Comparison of ENCODE assay signal across 12 cellular contexts in the genomic region with DNA sequence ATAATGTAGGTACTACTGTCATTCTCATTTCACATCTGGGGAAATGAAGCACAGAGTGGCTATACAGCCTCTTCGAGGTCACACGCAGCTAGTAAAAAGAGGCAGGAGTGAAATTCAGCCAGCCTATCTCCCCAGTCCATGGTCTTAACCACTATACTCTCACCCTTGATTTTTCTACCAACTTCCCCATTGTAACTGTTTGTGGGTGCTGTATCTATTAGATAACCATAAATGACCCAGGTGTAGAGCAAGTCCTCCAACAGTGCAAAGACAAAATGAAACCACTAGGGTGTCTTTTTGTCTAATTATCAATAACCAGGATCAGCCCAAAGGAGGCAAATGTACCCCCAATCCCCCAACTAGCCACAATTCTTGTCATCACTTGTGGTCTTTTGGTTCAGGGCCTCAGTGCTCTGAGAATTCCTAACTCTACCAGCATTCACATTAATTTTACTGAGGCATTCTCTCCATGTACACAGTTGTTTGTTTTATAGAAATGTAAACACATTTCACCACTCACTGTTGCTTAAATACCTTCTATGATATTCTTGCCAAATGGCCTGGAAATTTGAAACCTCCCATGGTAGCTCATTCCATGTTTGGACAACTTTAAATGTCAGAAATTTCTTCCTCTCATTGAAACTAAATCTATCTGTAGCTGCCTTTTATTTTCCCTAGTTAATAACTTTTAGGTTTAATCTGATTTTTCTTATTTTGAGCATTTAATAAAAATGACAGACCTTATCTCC. TPM values are rescaled to one million over a fixed set of nuclear protein-coding genes. Genes with fewer than 3 reads are reported as not detected.
DNase-seq lines count a peak whose midpoint lies in the region; ATAC-seq and TF ChIP-seq lines count a peak whose summit lies in the region.
"Had no signal": no experiment of that assay in that cellular context is flagged by ENCODE, and none has a peak within 500 bp of the region (broad histone marks: within the 10 kb centered on the region; RNA-seq: fewer than 3 reads in every experiment).

No MANE protein-coding gene starts in this region.

- TF ChIP-seq POLR2A in esophagus squamous epithelium (IDR thresholded peaks at IDR 0.05): no peak

- intact Hi-C loops in heart right ventricle (cut with DNase I) (no loop called here), esophagus squamous epithelium (cut with DNase I) (no loop called here)

- no peaks in the 10 kb centered on the region for H4K20me1 ChIP-seq in hepatocyte (ENCODE audit: insufficient read depth, poor library complexity, severe bottlenecking)

- 95 to 96% methylated on average over 2 of the region's 2 CpGs for WGBS in heart right ventricle, 2 donors
- 96% methylated on average over 2 of the region's 2 CpGs for WGBS in hepatocyte (ENCODE audit: low lambda C conversion rate, missing lambda C conversion rate)
- 92 to 100% methylated on average over 2 of the region's 2 CpGs for WGBS in esophagus squamous epithelium, 2 donors

- no peak for DNase-seq in heart right ventricle
- no peak for DNase-seq in right atrium auricular region (ENCODE audit: low spot score)
- peak; percentile 20 for DNase-seq in RPMI8226
- DNase-seq in hepatocyte (ENCODE audit: low spot score): no peak
- no peak for DNase-seq in esophagus squamous epithelium (lab: John Stamatoyannopoulos, UW)
- no peak for DNase-seq in stimulated activated naive CD8-positive, alpha-beta T cell treated with anti-CD3 and anti-CD28 coated beads, Interleukin-15, Interleukin-2, amounts not matched to agents 100 U/mL and 50 U/mL, for 24 hours
- no peak for DNase-seq in stimulated activated CD4-positive, alpha-beta T cell treated with anti-CD3 and anti-CD28 coated beads, Interleukin-4, amount 100 ng/mL, for 24 hours
- DNase-seq: activated naive CD4-positive, alpha-beta T cell treated with anti-CD3 and anti-CD28 coated beads, Interleukin-2, amount 50 U/mL, for 16 hours; kidney glomerular epithelial cell; NCI-H1436 treated with DMSO at 0.1 percent for 48 hours had no signal

- H3K27me3 ChIP-seq in heart right ventricle (no peaks in the 10 kb centered on the region), right atrium auricular region (no peaks in the 10 kb centered on the region), hepatocyte (no peaks in the 10 kb centered on the region), esophagus squamous epithelium (no peaks in the 10 kb centered on the region)

- H3K4me2 ChIP-seq in hepatocyte: peak overlapping the region; percentile 8

- no peak overlapping the region for H2AFZ ChIP-seq in hepatocyte

- H3K4me1 ChIP-seq in heart right ventricle (peaks cover 0 to 21% (median 13%) of the 10 kb centered on the region in 9 donors), right atrium auricular region (peaks cover 0 to 3% of the 10 kb centered on the region in 2 donors), hepatocyte (ENCODE audit: insufficient read depth) (peaks cover 25% of the 10 kb centered on the region), esophagus squamous epithelium (peaks cover 0 to 9% (median 0%) of the 10 kb centered on the region in 3 donors)

- H3K36me3 ChIP-seq in heart right ventricle (no peaks in the 10 kb centered on the region), right atrium auricular region (no peaks in the 10 kb centered on the region), hepatocyte (replicated peaks; ENCODE audit: insufficient read depth, low read depth) (no peaks in the 10 kb centered on the region), esophagus squamous epithelium (no peaks in the 10 kb centered on the region)

- H3K79me2 ChIP-seq in hepatocyte: no peaks in the 10 kb centered on the region

- ATAC-seq in heart right ventricle (no peak), HG03439 (IDR thresholded peaks at IDR 0.05; ENCODE audit: unreplicated experiment) (no peak)
- no peak for ATAC-seq in stimulated activated naive CD8-positive, alpha-beta T cell treated with anti-CD3 and anti-CD28 coated beads, Interleukin-15, Interleukin-2, amounts not matched to agents 100 U/mL and 50 U/mL, for 24 hours
- ATAC-seq: activated CD4-positive, CD25-positive, alpha-beta regulatory T cell treated with anti-CD3 and anti-CD28 coated beads, Interleukin-2, amount 50 U/mL, for 24 hours had no signal

- H3K4me3 ChIP-seq in heart right ventricle: no peak overlapping the region
- H3K4me3 ChIP-seq in right atrium auricular region: no peak overlapping the region
- no peak overlapping the region for H3K4me3 ChIP-seq in hepatocyte
- no peak overlapping the region for H3K4me3 ChIP-seq in esophagus squamous epithelium

- H3K9me3 ChIP-seq in heart right ventricle (peaks cover 0 to 6% (median 0%) of the 10 kb centered on the region in 11 donors), right atrium auricular region (no peaks in the 10 kb centered on the region), hepatocyte (ENCODE audit: low read depth) (no peaks in the 10 kb centered on the region), esophagus squamous epithelium (no peaks in the 10 kb centered on the region)

- no peak for TF ChIP-seq CTCF in heart right ventricle (IDR thresholded peaks at IDR 0.05)
- no peak for TF ChIP-seq CTCF in right atrium auricular region (IDR thresholded peaks at IDR 0.05)
- TF ChIP-seq CTCF in hepatocyte (IDR thresholded peaks at IDR 0.05; ENCODE audit: poor library complexity): peak; percentile 6
- TF ChIP-seq CTCF in esophagus squamous epithelium (IDR thresholded peaks at IDR 0.05): no peak

- H3K27ac ChIP-seq in heart right ventricle (peak overlapping the region in 6 of 10 donors; percentile 4 to 48 (median 28)), right atrium auricular region (peak overlapping the region in 1 of 2 donors; percentile 49), hepatocyte (peak overlapping the region; percentile 90), esophagus squamous epithelium (peak overlapping the region in 1 of 4 donors; percentile 17)

- H3K9me2 ChIP-seq in hepatocyte (replicated peaks; ENCODE audit: insufficient read depth): no peaks in the 10 kb centered on the region

RNA-seq across cellular contexts. Expression of gene SLC40A1, which starts 58.7 kb away (rescaled TPM):
- 10 to 100 TPM; 31.1 to 93.9 (median 47.9) TPM for total RNA-seq in heart right ventricle
- polyA plus RNA-seq in heart right ventricle: 10 to 100 TPM in 1 of 2 donors, 1 to 10 TPM in 1; 9.4 to 15.1 TPM
- total RNA-seq in right atrium auricular region: 100 to 1,000 TPM in 1 of 2 donors, 10 to 100 TPM in 1; 57.7 to 132 TPM
- 225 and 261 TPM in 2 replicates for total RNA-seq in hepatocyte
- polyA plus RNA-seq in hepatocyte: 153 and 186 TPM in 2 replicates
- total RNA-seq in esophagus squamous epithelium: 10 to 100 TPM in 2 of 4 donors, 1 to 10 TPM in 2; 5.4 to 34.1 (median 19.1) TPM
